1 cellular context compared by ENCODE assay signal in genomic region chr5:72018158-72018803, GRCh38.
A peak's percentile ranks its signal among the peaks of the same experiment; 100 is the strongest.
TF ChIP-seq lines count a peak whose summit lies in the region.

No MANE protein-coding gene starts in this region.

TF ChIP-seq in HepG2, 621 proteins besides CTCF, POLR2A, EP300 and RAD21 (continued from another document):
- TF ChIP-seq GPBP1L1 (CRISPR knock-in tag; IDR thresholded peaks at IDR 0.05): no peak
- peak; percentile 22; the same call in 1 of the 2 replicates for TF ChIP-seq FOXA3 (CRISPR knock-in tag; IDR thresholded peaks at IDR 0.05)
- no peak for TF ChIP-seq ELF4 (CRISPR knock-in tag; IDR thresholded peaks at IDR 0.05; ENCODE audit: borderline replicate concordance)
